Comparison of ENCODE assay signal across 1 cellular context in the genomic region with DNA sequence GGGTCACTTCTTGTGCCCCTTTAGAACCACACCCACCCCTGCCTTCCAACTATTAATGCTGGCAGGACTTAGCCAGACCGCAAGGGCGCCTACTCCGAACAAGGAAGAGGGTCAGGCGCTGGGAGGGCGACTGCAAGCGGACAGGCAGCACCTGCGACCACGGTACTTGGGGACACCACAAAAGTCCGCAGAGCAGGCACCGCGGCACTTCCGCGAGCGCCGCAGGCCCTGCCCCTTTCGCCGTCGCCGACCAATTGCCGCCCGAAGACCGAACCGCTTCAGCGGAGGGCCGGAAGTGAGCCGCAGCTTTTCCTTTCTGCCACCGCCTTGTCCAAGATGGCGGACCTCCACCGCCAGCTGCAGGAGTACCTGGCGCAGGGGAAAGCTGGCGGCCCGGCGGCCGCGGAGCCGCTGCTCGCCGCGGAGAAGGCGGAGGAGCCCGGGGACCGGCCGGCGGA.
TF ChIP-seq lines count a peak whose summit lies in the region.

A gene with protein sequence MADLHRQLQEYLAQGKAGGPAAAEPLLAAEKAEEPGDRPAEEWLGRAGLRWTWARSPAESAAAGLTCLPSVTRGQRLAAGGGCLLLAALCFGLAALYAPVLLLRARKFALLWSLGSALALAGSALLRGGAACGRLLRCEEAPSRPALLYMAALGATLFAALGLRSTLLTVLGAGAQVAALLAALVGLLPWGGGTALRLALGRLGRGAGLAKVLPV (plus strand): TSS at position 305 of the 458 bp plus-strand sequence. CDS start 32 bp downstream, at position 337.

TF ChIP-seq in HepG2, 621 proteins besides CTCF, POLR2A, EP300 and RAD21 (continued from another document and continues in another):
- TF ChIP-seq, protein P1, sequence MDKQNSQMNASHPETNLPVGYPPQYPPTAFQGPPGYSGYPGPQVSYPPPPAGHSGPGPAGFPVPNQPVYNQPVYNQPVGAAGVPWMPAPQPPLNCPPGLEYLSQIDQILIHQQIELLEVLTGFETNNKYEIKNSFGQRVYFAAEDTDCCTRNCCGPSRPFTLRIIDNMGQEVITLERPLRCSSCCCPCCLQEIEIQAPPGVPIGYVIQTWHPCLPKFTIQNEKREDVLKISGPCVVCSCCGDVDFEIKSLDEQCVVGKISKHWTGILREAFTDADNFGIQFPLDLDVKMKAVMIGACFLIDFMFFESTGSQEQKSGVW (CRISPR knock-in tag; IDR thresholded peaks at IDR 0.05; ENCODE audit: borderline replicate concordance) = no peak; the same call in 1 of the 2 replicates
- TF ChIP-seq, protein P2, sequence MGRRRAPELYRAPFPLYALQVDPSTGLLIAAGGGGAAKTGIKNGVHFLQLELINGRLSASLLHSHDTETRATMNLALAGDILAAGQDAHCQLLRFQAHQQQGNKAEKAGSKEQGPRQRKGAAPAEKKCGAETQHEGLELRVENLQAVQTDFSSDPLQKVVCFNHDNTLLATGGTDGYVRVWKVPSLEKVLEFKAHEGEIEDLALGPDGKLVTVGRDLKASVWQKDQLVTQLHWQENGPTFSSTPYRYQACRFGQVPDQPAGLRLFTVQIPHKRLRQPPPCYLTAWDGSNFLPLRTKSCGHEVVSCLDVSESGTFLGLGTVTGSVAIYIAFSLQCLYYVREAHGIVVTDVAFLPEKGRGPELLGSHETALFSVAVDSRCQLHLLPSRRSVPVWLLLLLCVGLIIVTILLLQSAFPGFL (CRISPR knock-in tag; IDR thresholded peaks at IDR 0.05) = peak; percentile 25; the same call in 1 of the 2 replicates
- TF ChIP-seq ELF1 (CRISPR knock-in tag; IDR thresholded peaks at IDR 0.05) = peak; percentile 99
- no peak for TF ChIP-seq CBFB (CRISPR knock-in tag; IDR thresholded peaks at IDR 0.05)
- TF ChIP-seq ZNF839 (CRISPR knock-in tag; IDR thresholded peaks at IDR 0.05; ENCODE audit: borderline replicate concordance) = 0 out of 2 replicates have a peak, but pooled peaks have one; percentile 44
- TF ChIP-seq, protein P3, sequence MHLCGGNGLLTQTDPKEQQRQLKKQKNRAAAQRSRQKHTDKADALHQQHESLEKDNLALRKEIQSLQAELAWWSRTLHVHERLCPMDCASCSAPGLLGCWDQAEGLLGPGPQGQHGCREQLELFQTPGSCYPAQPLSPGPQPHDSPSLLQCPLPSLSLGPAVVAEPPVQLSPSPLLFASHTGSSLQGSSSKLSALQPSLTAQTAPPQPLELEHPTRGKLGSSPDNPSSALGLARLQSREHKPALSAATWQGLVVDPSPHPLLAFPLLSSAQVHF (CRISPR knock-in tag; IDR thresholded peaks at IDR 0.05) = peak; percentile 72; the same call in 1 of the 2 replicates
- no peak for TF ChIP-seq CENPT (CRISPR knock-in tag; IDR thresholded peaks at IDR 0.05; ENCODE audit: low read depth)
- TF ChIP-seq, protein P4, sequence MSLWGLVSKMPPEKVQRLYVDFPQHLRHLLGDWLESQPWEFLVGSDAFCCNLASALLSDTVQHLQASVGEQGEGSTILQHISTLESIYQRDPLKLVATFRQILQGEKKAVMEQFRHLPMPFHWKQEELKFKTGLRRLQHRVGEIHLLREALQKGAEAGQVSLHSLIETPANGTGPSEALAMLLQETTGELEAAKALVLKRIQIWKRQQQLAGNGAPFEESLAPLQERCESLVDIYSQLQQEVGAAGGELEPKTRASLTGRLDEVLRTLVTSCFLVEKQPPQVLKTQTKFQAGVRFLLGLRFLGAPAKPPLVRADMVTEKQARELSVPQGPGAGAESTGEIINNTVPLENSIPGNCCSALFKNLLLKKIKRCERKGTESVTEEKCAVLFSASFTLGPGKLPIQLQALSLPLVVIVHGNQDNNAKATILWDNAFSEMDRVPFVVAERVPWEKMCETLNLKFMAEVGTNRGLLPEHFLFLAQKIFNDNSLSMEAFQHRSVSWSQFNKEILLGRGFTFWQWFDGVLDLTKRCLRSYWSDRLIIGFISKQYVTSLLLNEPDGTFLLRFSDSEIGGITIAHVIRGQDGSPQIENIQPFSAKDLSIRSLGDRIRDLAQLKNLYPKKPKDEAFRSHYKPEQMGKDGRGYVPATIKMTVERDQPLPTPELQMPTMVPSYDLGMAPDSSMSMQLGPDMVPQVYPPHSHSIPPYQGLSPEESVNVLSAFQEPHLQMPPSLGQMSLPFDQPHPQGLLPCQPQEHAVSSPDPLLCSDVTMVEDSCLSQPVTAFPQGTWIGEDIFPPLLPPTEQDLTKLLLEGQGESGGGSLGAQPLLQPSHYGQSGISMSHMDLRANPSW (CRISPR knock-in tag; IDR thresholded peaks at IDR 0.05; ENCODE audit: borderline replicate concordance) = peak; percentile 44; the same call in 1 of the 2 replicates
- 0 out of 2 replicates have a peak, but pooled peaks have one; percentile 85 for TF ChIP-seq SP140L (CRISPR knock-in tag; IDR thresholded peaks at IDR 0.05; ENCODE audit: borderline replicate concordance)
- TF ChIP-seq, protein P5, sequence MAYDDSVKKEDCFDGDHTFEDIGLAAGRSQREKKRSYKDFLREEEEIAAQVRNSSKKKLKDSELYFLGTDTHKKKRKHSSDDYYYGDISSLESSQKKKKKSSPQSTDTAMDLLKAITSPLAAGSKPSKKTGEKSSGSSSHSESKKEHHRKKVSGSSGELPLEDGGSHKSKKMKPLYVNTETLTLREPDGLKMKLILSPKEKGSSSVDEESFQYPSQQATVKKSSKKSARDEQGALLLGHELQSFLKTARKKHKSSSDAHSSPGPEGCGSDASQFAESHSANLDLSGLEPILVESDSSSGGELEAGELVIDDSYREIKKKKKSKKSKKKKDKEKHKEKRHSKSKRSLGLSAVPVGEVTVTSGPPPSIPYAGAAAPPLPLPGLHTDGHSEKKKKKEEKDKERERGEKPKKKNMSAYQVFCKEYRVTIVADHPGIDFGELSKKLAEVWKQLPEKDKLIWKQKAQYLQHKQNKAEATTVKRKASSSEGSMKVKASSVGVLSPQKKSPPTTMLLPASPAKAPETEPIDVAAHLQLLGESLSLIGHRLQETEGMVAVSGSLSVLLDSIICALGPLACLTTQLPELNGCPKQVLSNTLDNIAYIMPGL (CRISPR knock-in tag; IDR thresholded peaks at IDR 0.05; ENCODE audit: borderline replicate concordance in 1 of 2, low read depth in 1 of 2) = peak in 1 of 2 experiments; percentile 71; a peak in 3 of 4 replicates
- TF ChIP-seq HIVEP1 (CRISPR knock-in tag; IDR thresholded peaks at IDR 0.05) = peak; percentile 63
- TF ChIP-seq NR2F2 (IDR thresholded peaks at IDR 0.05; ENCODE audit: borderline replicate concordance, low read depth) = no peak; the same call in 1 of the 2 replicates
- TF ChIP-seq RARG (CRISPR knock-in tag; IDR thresholded peaks at IDR 0.05; ENCODE audit: low read depth) = peak; percentile 85; the same call in 1 of the 2 replicates
- peak; percentile 44; the same call in 1 of the 2 replicates for TF ChIP-seq RBAK (CRISPR knock-in tag; IDR thresholded peaks at IDR 0.05)
- peak; percentile 36 for TF ChIP-seq RARA (CRISPR knock-in tag; IDR thresholded peaks at IDR 0.05)
- peak; percentile 51 for TF ChIP-seq FOSL2 (CRISPR knock-in tag; IDR thresholded peaks at IDR 0.05)
- TF ChIP-seq, protein P6, sequence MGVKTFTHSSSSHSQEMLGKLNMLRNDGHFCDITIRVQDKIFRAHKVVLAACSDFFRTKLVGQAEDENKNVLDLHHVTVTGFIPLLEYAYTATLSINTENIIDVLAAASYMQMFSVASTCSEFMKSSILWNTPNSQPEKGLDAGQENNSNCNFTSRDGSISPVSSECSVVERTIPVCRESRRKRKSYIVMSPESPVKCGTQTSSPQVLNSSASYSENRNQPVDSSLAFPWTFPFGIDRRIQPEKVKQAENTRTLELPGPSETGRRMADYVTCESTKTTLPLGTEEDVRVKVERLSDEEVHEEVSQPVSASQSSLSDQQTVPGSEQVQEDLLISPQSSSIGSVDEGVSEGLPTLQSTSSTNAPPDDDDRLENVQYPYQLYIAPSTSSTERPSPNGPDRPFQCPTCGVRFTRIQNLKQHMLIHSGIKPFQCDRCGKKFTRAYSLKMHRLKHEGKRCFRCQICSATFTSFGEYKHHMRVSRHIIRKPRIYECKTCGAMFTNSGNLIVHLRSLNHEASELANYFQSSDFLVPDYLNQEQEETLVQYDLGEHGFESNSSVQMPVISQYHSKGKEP (CRISPR knock-in tag; IDR thresholded peaks at IDR 0.05) = no peak
- TF ChIP-seq LCORL (IDR thresholded peaks at IDR 0.05) = no peak
- peak; percentile 73 for TF ChIP-seq LCORL (CRISPR knock-in tag; IDR thresholded peaks at IDR 0.05)
- TF ChIP-seq MAFG (CRISPR knock-in tag; IDR thresholded peaks at IDR 0.05) = no peak
- TF ChIP-seq HMGA1 (CRISPR knock-in tag; conservative IDR thresholded peaks at IDR 0.05) = no peak
- no peak for TF ChIP-seq SMARCE1 (IDR thresholded peaks at IDR 0.05; ENCODE audit: borderline replicate concordance)
- TF ChIP-seq NR2F6 (IDR thresholded peaks at IDR 0.05) = no peak
- TF ChIP-seq NR2F6 (CRISPR knock-in tag; IDR thresholded peaks at IDR 0.05) = peak; percentile 47; the same call in 1 of the 2 replicates
- TF ChIP-seq, protein P7, sequence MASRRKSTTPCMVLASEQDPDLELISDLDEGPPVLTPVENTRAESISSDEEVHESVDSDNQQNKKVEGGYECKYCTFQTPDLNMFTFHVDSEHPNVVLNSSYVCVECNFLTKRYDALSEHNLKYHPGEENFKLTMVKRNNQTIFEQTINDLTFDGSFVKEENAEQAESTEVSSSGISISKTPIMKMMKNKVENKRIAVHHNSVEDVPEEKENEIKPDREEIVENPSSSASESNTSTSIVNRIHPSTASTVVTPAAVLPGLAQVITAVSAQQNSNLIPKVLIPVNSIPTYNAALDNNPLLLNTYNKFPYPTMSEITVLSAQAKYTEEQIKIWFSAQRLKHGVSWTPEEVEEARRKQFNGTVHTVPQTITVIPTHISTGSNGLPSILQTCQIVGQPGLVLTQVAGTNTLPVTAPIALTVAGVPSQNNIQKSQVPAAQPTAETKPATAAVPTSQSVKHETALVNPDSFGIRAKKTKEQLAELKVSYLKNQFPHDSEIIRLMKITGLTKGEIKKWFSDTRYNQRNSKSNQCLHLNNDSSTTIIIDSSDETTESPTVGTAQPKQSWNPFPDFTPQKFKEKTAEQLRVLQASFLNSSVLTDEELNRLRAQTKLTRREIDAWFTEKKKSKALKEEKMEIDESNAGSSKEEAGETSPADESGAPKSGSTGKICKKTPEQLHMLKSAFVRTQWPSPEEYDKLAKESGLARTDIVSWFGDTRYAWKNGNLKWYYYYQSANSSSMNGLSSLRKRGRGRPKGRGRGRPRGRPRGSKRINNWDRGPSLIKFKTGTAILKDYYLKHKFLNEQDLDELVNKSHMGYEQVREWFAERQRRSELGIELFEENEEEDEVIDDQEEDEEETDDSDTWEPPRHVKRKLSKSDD (CRISPR knock-in tag; IDR thresholded peaks at IDR 0.05; ENCODE audit: low read depth) = peak; percentile 74
- no peak for TF ChIP-seq ZNF883 (CRISPR knock-in tag; IDR thresholded peaks at IDR 0.05; ENCODE audit: not compliant biosample characterization)
- TF ChIP-seq, protein P8, sequence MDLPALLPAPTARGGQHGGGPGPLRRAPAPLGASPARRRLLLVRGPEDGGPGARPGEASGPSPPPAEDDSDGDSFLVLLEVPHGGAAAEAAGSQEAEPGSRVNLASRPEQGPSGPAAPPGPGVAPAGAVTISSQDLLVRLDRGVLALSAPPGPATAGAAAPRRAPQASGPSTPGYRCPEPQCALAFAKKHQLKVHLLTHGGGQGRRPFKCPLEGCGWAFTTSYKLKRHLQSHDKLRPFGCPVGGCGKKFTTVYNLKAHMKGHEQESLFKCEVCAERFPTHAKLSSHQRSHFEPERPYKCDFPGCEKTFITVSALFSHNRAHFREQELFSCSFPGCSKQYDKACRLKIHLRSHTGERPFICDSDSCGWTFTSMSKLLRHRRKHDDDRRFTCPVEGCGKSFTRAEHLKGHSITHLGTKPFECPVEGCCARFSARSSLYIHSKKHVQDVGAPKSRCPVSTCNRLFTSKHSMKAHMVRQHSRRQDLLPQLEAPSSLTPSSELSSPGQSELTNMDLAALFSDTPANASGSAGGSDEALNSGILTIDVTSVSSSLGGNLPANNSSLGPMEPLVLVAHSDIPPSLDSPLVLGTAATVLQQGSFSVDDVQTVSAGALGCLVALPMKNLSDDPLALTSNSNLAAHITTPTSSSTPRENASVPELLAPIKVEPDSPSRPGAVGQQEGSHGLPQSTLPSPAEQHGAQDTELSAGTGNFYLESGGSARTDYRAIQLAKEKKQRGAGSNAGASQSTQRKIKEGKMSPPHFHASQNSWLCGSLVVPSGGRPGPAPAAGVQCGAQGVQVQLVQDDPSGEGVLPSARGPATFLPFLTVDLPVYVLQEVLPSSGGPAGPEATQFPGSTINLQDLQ (CRISPR knock-in tag; IDR thresholded peaks at IDR 0.05) = 0 out of 2 replicates have a peak, but pooled peaks have one; percentile 1
- TF ChIP-seq, protein P9, sequence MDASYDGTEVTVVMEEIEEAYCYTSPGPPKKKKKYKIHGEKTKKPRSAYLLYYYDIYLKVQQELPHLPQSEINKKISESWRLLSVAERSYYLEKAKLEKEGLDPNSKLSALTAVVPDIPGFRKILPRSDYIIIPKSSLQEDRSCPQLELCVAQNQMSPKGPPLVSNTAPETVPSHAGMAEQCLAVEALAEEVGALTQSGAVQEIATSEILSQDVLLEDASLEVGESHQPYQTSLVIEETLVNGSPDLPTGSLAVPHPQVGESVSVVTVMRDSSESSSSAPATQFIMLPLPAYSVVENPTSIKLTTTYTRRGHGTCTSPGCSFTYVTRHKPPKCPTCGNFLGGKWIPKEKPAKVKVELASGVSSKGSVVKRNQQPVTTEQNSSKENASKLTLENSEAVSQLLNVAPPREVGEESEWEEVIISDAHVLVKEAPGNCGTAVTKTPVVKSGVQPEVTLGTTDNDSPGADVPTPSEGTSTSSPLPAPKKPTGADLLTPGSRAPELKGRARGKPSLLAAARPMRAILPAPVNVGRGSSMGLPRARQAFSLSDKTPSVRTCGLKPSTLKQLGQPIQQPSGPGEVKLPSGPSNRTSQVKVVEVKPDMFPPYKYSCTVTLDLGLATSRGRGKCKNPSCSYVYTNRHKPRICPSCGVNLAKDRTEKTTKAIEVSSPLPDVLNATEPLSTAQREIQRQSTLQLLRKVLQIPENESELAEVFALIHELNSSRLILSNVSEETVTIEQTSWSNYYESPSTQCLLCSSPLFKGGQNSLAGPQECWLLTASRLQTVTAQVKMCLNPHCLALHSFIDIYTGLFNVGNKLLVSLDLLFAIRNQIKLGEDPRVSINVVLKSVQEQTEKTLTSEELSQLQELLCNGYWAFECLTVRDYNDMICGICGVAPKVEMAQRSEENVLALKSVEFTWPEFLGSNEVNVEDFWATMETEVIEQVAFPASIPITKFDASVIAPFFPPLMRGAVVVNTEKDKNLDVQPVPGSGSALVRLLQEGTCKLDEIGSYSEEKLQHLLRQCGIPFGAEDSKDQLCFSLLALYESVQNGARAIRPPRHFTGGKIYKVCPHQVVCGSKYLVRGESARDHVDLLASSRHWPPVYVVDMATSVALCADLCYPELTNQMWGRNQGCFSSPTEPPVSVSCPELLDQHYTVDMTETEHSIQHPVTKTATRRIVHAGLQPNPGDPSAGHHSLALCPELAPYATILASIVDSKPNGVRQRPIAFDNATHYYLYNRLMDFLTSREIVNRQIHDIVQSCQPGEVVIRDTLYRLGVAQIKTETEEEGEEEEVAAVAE (CRISPR knock-in tag; IDR thresholded peaks at IDR 0.05; ENCODE audit: borderline replicate concordance) = peak; percentile 63; the same call in 1 of the 2 replicates
- TF ChIP-seq ZNF484 (CRISPR knock-in tag; IDR thresholded peaks at IDR 0.05; ENCODE audit: borderline replicate concordance, low read depth) = 0 out of 2 replicates have a peak, but pooled peaks have one; percentile 26
- TF ChIP-seq, protein P10, sequence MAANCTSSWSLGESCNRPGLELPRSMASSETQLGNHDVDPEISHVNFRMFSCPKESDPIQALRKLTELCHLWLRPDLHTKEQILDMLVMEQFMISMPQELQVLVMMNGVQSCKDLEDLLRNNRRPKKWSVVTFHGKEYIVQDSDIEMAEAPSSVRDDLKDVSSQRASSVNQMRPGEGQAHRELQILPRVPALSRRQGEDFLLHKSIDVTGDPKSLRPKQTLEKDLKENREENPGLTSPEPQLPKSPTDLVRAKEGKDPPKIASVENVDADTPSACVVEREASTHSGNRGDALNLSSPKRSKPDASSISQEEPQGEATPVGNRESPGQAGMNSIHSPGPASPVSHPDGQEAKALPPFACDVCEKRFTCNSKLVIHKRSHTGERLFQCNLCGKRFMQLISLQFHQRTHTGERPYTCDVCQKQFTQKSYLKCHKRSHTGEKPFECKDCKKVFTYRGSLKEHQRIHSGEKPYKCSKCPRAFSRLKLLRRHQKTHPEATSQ (CRISPR knock-in tag; IDR thresholded peaks at IDR 0.05; ENCODE audit: borderline replicate concordance) = 0 out of 2 replicates have a peak, but pooled peaks have one; percentile 21
- TF ChIP-seq ZNF354B (CRISPR knock-in tag; IDR thresholded peaks at IDR 0.05) = no peak
